In genomic region chr5:85441853-85442252, GRCh38 we compare ENCODE assay signal across 22 cellular contexts.
DNase-seq lines count a peak whose midpoint lies in the region; ATAC-seq and TF ChIP-seq lines count a peak whose summit lies in the region.
"Had no signal": no experiment of that assay in that cellular context is flagged by ENCODE, and none has a peak within 500 bp of the region (broad histone marks: within the 10 kb centered on the region; RNA-seq: fewer than 3 reads in every experiment).

No MANE protein-coding gene starts in this region.

- peak; percentile 44; the same call in 1 of the 2 replicates for TF ChIP-seq EP300 in Ishikawa (IDR thresholded peaks at IDR 0.05; ENCODE audit: borderline replicate concordance)

- DNase-seq in NCI-H69 (lab: John Stamatoyannopoulos, UW) (peak; percentile 78), left kidney (ENCODE audit: low read depth, low spot score) (peak; percentile 20), foreskin fibroblast (no peak)
- DNase-seq: 8988T; ACHN; BE2C; C1 segment of cervical spinal cord; CD4-positive, alpha-beta memory T cell; CD4-positive, CD25-positive, alpha-beta regulatory T cell; CD8-positive, alpha-beta memory T cell; COR-L47; DMS 273 treated with DMSO at 0.1 percent for 48 hours; DMS153; DMS53; DMS79; DND-41; EL; GDM1 had no signal

- no peak for TF ChIP-seq RAD21 in Ishikawa (IDR thresholded peaks at IDR 0.05; ENCODE audit: low read depth)

- TF ChIP-seq CTCF in foreskin fibroblast (IDR thresholded peaks at IDR 0.05; ENCODE audit: low read depth, low read length), result no peak

- ATAC-seq in GM21360 (IDR thresholded peaks at IDR 0.05; ENCODE audit: unreplicated experiment), result no peak
- ATAC-seq: GM12878 had no signal

- H3K4me3 ChIP-seq in foreskin fibroblast (ENCODE audit: low read depth in 1 of 2, low read length in 2 of 2), result no peak overlapping the region
- H3K4me3 ChIP-seq: BLaER1, GM12878 had no signal

TF ChIP-seq in Ishikawa, 13 proteins besides CTCF, POLR2A, EP300 and RAD21:
- peak; percentile 61 for TF ChIP-seq TEAD4 (IDR thresholded peaks at IDR 0.05)
- TF ChIP-seq ZBTB7A (IDR thresholded peaks at IDR 0.05; ENCODE audit: low read depth), result no peak
- peak; percentile 51; the same call in 1 of the 2 replicates for TF ChIP-seq FOXM1 (IDR thresholded peaks at IDR 0.05; ENCODE audit: borderline replicate concordance, low read depth)
- no peak for TF ChIP-seq REST (IDR thresholded peaks at IDR 0.05; ENCODE audit: low read depth)
- 0 out of 2 replicates have a peak, but pooled peaks have one; percentile 58 for TF ChIP-seq TCF12 (IDR thresholded peaks at IDR 0.05; ENCODE audit: low read depth)
TF ChIP-seq in Ishikawa: peak in this region for 3.

Comparison
In these comparisons a context has a peak if more than half of its experiments do, and no peak if none do; other contexts are left out.
1. DNase-seq: peak in NCI-H69 (single experiment) and left kidney (single experiment); none in foreskin fibroblast (0 of 2).